Comparison of ENCODE assay signal across 24 cellular contexts in genomic region chr3:15401936-15402335, GRCh38.
"Had no signal": no experiment of that assay in that cellular context is flagged by ENCODE, and none has a peak within 500 bp of the region (broad histone marks: within the 10 kb centered on the region; RNA-seq: fewer than 3 reads in every experiment).

No MANE protein-coding gene starts in this region.

- H3K36me3 ChIP-seq: adrenal gland, esophagus squamous epithelium, left lung, lower lobe of right lung, right atrium auricular region, transverse colon had no signal

- H3K4me1 ChIP-seq: body of pancreas, esophagus squamous epithelium, parathyroid adenoma, right atrium auricular region had no signal

- DNase-seq: activated B cell treated with CpG ODN at 0.5 μM for 24 hours; activated CD4-positive, alpha-beta T cell treated with anti-CD3 and anti-CD28 coated beads, Interleukin-2, amount 50 U/mL, for 1 hour; activated naive CD4-positive, alpha-beta T cell treated with Interleukin-2 at 50 U/mL for 16 hours; activated T-cell treated with anti-CD3 and anti-CD28 coated beads, Interleukin-2, amount 50 U/mL, for 48 hours; aorta; body of pancreas; effector CD8-positive, alpha-beta T cell; esophagus squamous epithelium; foreskin melanocyte; heart right ventricle; left lung; lower lobe of right lung; stimulated activated CD4-positive, alpha-beta T cell treated with anti-CD3 and anti-CD28 coated beads, Interleukin-1b, Interleukin-23, amount 100 ng/mL, for 48 hours; stimulated activated CD4-positive, alpha-beta T cell treated with anti-CD3 and anti-CD28 coated beads, Interleukin-4, amount 100 ng/mL, for 4 hours; stimulated activated naive CD4-positive, alpha-beta T cell treated with Interleukin-2 at 50 U/mL for 16 hours; transverse colon had no signal

- H3K4me3 Mint-ChIP-seq: activated B cell treated with CpG ODN at 0.5 μM for 24 hours; activated CD8-positive, alpha-beta T cell treated with anti-CD3 and anti-CD28 coated beads for 36 hours; activated naive CD8-positive, alpha-beta T cell; T-helper 2 cell treated with Interferon-gamma antibody and Interleukin-4, amounts not matched to agents 5 μg/mL and 100 μg/mL, for 36 hours had no signal

- H3K9ac ChIP-seq: parathyroid adenoma had no signal

- H3K4me3 ChIP-seq: adrenal gland, body of pancreas, esophagus squamous epithelium, heart right ventricle, left lung, lower lobe of right lung, right atrium auricular region, smooth muscle cell, transverse colon had no signal

- H3K27me3 Mint-ChIP-seq: activated B cell treated with CpG ODN at 0.5 μM for 24 hours; activated CD8-positive, alpha-beta T cell treated with anti-CD3 and anti-CD28 coated beads for 36 hours; activated naive CD8-positive, alpha-beta T cell had no signal

- H2AFZ ChIP-seq: parathyroid adenoma had no signal

- H3K27ac ChIP-seq: adrenal gland, body of pancreas, epithelial cell of prostate, esophagus squamous epithelium, heart right ventricle, left lung, lower lobe of right lung, parathyroid adenoma, right atrium auricular region, transverse colon had no signal

- ATAC-seq: body of pancreas, heart right ventricle, left lung, lower lobe of right lung had no signal

- H3K79me2 ChIP-seq: parathyroid adenoma had no signal

- H3K27me3 ChIP-seq: adrenal gland, body of pancreas, esophagus squamous epithelium, heart right ventricle, left lung, right atrium auricular region, transverse colon had no signal

- H3K9me3 ChIP-seq: adrenal gland, body of pancreas, left lung, lower lobe of right lung, transverse colon had no signal

- H3K27ac Mint-ChIP-seq: activated CD8-positive, alpha-beta T cell treated with anti-CD3 and anti-CD28 coated beads for 36 hours; activated naive CD8-positive, alpha-beta T cell; T-helper 2 cell treated with Interferon-gamma antibody and Interleukin-4, amounts not matched to agents 5 μg/mL and 100 μg/mL, for 36 hours had no signal

- H3K4me2 ChIP-seq: smooth muscle cell had no signal

- H3K9me3 Mint-ChIP-seq: activated B cell treated with CpG ODN at 0.5 μM for 24 hours; activated CD8-positive, alpha-beta T cell treated with anti-CD3 and anti-CD28 coated beads for 36 hours had no signal
